ENCODE assay signal across 22 cellular contexts in genomic region chr16:88318091-88318494, GRCh38.
"Had no signal": no experiment of that assay in that cellular context is flagged by ENCODE, and none has a peak within 500 bp of the region (broad histone marks: within the 10 kb centered on the region; RNA-seq: fewer than 3 reads in every experiment).

No MANE protein-coding gene starts in this region.

- H3K36me3 ChIP-seq: adrenal gland, breast epithelium, esophagus muscularis mucosa, ovary, prostate gland, upper lobe of left lung had no signal

- ATAC-seq: activated CD8-positive, alpha-beta T cell treated with anti-CD3 and anti-CD28 coated beads for 36 hours; activated naive CD4-positive, alpha-beta T cell treated with anti-CD3 and anti-CD28 coated beads, Interleukin-2, amount 50 U/mL, for 72 hours; stimulated activated naive CD8-positive, alpha-beta T cell treated with anti-CD3 and anti-CD28 coated beads, Interleukin-15, Interleukin-2, amounts not matched to agents 100 U/mL and 50 U/mL, for 24 hours; T-cell had no signal

- H3K27ac Mint-ChIP-seq: activated CD4-positive, alpha-beta T cell treated with anti-CD3 and anti-CD28 coated beads, Interleukin-2, amount 10 ng/mL, durations not matched to agents 7 days and 5 days; activated CD8-positive, alpha-beta T cell treated with anti-CD3 and anti-CD28 coated beads for 36 hours; activated naive CD4-positive, alpha-beta T cell treated with anti-CD3 and anti-CD28 coated beads, Interleukin-2, amount 50 U/mL, for 72 hours; activated T-helper 1 cell treated with anti-CD3 and anti-CD28 coated beads, Interleukin-12 subunit alpha, Interleukin-12 subunit beta, Interleukin-2, Interleukin-4 antibody, amounts not matched to agents 30 ng/mL and 10 ng/mL and 1 ng/mL, durations not matched to agents 14 hours and 24 hours and 36 hours; T-cell; T-helper 2 cell treated with Interferon-gamma antibody and Interleukin-4, amounts not matched to agents 5 μg/mL and 100 μg/mL, for 36 hours had no signal

- H3K4me1 Mint-ChIP-seq: activated CD4-positive, alpha-beta T cell treated with anti-CD3 and anti-CD28 coated beads, Interleukin-2, amount 10 ng/mL, durations not matched to agents 7 days and 5 days; T-cell had no signal

- H3K36me3 Mint-ChIP-seq: activated naive CD4-positive, alpha-beta T cell treated with anti-CD3 and anti-CD28 coated beads, Interleukin-2, amount 50 U/mL, for 72 hours; T-cell had no signal

- H3K4me3 ChIP-seq: adrenal gland, breast epithelium, coronary artery, esophagus muscularis mucosa, hepatocyte, ovary, prostate gland, upper lobe of left lung had no signal

- H3K27ac ChIP-seq: adrenal gland, coronary artery, esophagus muscularis mucosa, hepatocyte, ovary, prostate gland, upper lobe of left lung, VCaP had no signal

- FAIRE-seq: frontal cortex had no signal

- H3K4me3 Mint-ChIP-seq: activated CD4-positive, alpha-beta T cell treated with anti-CD3 and anti-CD28 coated beads, Interleukin-2, amount 10 ng/mL, durations not matched to agents 7 days and 5 days; activated CD8-positive, alpha-beta T cell treated with anti-CD3 and anti-CD28 coated beads for 36 hours; activated T-helper 1 cell treated with anti-CD3 and anti-CD28 coated beads, Interleukin-12 subunit alpha, Interleukin-12 subunit beta, Interleukin-2, Interleukin-4 antibody, amounts not matched to agents 30 ng/mL and 10 ng/mL and 1 ng/mL, durations not matched to agents 14 hours and 24 hours and 36 hours; neural crest cell; T-cell; T-helper 2 cell treated with Interferon-gamma antibody and Interleukin-4, amounts not matched to agents 5 μg/mL and 100 μg/mL, for 36 hours had no signal

- H3K9me3 Mint-ChIP-seq: activated CD4-positive, alpha-beta T cell treated with anti-CD3 and anti-CD28 coated beads, Interleukin-2, amount 10 ng/mL, durations not matched to agents 7 days and 5 days; activated CD8-positive, alpha-beta T cell treated with anti-CD3 and anti-CD28 coated beads for 36 hours; activated T-helper 1 cell treated with anti-CD3 and anti-CD28 coated beads, Interleukin-12 subunit alpha, Interleukin-12 subunit beta, Interleukin-2, Interleukin-4 antibody, amounts not matched to agents 30 ng/mL and 10 ng/mL and 1 ng/mL, durations not matched to agents 14 hours and 24 hours and 36 hours; neural crest cell; T-helper 2 cell treated with Interferon-gamma antibody and Interleukin-4, amounts not matched to agents 5 μg/mL and 100 μg/mL, for 36 hours had no signal

- H3K27me3 ChIP-seq: adrenal gland, breast epithelium, hepatocyte, ovary, upper lobe of left lung had no signal

- H3K4me1 ChIP-seq: adrenal gland, breast epithelium, prostate gland, upper lobe of left lung had no signal

- DNase-seq: activated CD4-positive, alpha-beta T cell treated with anti-CD3 and anti-CD28 coated beads, Interleukin-2, amount 10 ng/mL, durations not matched to agents 7 days and 5 days; activated CD4-positive, CD25-positive, alpha-beta regulatory T cell treated with anti-CD3 and anti-CD28 coated beads, Interleukin-2, amount 50 U/mL, for 72 hours; activated CD8-positive, alpha-beta T cell treated with anti-CD3 and anti-CD28 coated beads for 36 hours; adrenal gland; glutamatergic neuron; stimulated activated CD4-positive, alpha-beta T cell treated with anti-CD3 and anti-CD28 coated beads, Interleukin-12 subunit alpha, Interleukin-12 subunit beta, amount 100 ng/mL, for 4 hours; stimulated activated CD4-positive, alpha-beta T cell treated with anti-CD3 and anti-CD28 coated beads, Interleukin-4, amount 100 ng/mL, for 4 hours; stimulated activated naive CD8-positive, alpha-beta T cell treated with anti-CD3 and anti-CD28 coated beads, Interleukin-15, Interleukin-2, amounts not matched to agents 100 U/mL and 50 U/mL, for 24 hours; T-cell; upper lobe of left lung had no signal

- H3K9me3 ChIP-seq: adrenal gland, breast epithelium, esophagus muscularis mucosa, ovary, prostate gland, upper lobe of left lung had no signal
